Comparison of ENCODE assay signal across 8 cellular contexts in the genomic region with DNA sequence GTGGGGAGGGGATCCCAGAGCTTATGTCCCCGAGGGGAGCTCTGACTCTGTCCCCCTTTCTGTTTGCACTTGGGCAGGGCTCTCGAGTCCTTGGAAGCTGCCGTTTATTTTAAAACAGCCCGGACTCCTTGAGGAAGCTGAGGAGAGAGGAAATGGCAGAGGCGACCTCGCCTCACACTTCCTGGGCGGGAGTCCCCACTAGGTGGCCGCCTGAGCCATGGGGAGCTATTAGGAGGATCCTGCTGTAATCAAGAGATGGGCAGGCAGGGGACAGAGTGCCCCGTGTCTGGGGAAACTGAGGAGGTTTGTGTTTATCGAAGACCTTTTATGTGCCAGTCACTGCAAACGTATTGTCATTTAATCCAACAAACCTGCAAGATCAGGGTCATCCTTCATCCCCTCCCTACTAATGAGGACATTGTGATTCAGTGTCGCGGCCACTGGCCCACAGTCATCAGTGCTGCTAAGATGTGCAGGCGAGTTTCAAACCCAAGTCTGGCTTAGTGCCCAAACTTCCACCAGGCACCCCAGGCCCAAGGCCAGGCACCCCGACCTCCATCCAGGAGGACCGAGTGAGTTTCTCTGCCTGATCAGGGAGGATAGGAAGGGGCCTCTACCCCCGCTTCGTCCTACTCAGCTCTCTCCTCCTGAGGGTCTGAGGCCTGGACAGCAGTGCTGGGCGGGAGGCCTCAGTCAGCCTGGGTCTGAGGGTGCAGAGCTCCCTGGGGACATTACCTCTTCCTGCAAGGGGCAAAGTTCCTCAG.
DNase-seq lines count a peak whose midpoint lies in the region; ATAC-seq, FAIRE-seq and TF ChIP-seq lines count a peak whose summit lies in the region.

No MANE protein-coding gene starts in this region.

- H3K27me3 Mint-ChIP-seq in activated naive CD4-positive, alpha-beta T cell treated with anti-CD3 and anti-CD28 coated beads for 36 hours (ENCODE audit: low read depth): no peaks in the 10 kb centered on the region

- no peak overlapping the region for H3K4me3 Mint-ChIP-seq in activated naive CD4-positive, alpha-beta T cell treated with anti-CD3 and anti-CD28 coated beads for 36 hours
- H3K4me3 Mint-ChIP-seq in stimulated activated effector memory CD8-positive, alpha-beta T cell treated with anti-CD3 and anti-CD28 coated beads, Interleukin-12 subunit alpha, Interleukin-12 subunit beta, amount 100 ng/mL, for 72 hours: no peak overlapping the region

- H3K9me3 ChIP-seq in tibial nerve: no peaks in the 10 kb centered on the region

- H3K4me3 ChIP-seq in tibial nerve: no peak overlapping the region

- peak; percentile 24 to 60 (median 37) for TF ChIP-seq CTCF in tibial nerve (IDR thresholded peaks at IDR 0.05)

- no peak for TF ChIP-seq POLR2A in tibial nerve (IDR thresholded peaks at IDR 0.05)

- no peaks in the 10 kb centered on the region for H3K9me3 Mint-ChIP-seq in activated naive CD4-positive, alpha-beta T cell treated with anti-CD3 and anti-CD28 coated beads for 36 hours
- H3K9me3 Mint-ChIP-seq in stimulated activated effector memory CD8-positive, alpha-beta T cell treated with anti-CD3 and anti-CD28 coated beads, Interleukin-12 subunit alpha, Interleukin-12 subunit beta, amount 100 ng/mL, for 72 hours: no peaks in the 10 kb centered on the region

- no peaks in the 10 kb centered on the region for H3K27me3 ChIP-seq in tibial nerve

- H3K36me3 Mint-ChIP-seq in activated naive CD4-positive, alpha-beta T cell treated with anti-CD3 and anti-CD28 coated beads for 36 hours (ENCODE audit: low read depth): no peaks in the 10 kb centered on the region
- H3K36me3 Mint-ChIP-seq in stimulated activated effector memory CD8-positive, alpha-beta T cell treated with anti-CD3 and anti-CD28 coated beads, Interleukin-12 subunit alpha, Interleukin-12 subunit beta, amount 100 ng/mL, for 72 hours: no peaks in the 10 kb centered on the region

- intact Hi-C loops in activated naive CD4-positive, alpha-beta T cell treated with anti-CD3 and anti-CD28 coated beads for 36 hours (cut with micrococcal nuclease): loop anchor here (2.0 kb wide), 1 partner anchor 193 kb away; no protein-coding TSS in a partner anchor
- intact Hi-C loops in left cardiac atrium (cut with DNase I): loop anchor here (2.0 to 10.0 kb wide), 3 partner anchors 61 to 193 kb away; no protein-coding TSS in a partner anchor

- DNase-seq in activated naive CD4-positive, alpha-beta T cell treated with anti-CD3 and anti-CD28 coated beads for 36 hours: peak; percentile 14
- no peak for DNase-seq in activated naive CD4-positive, alpha-beta T cell (lab: John Stamatoyannopoulos, UW)
- DNase-seq in RCC 7860 (ENCODE audit: low spot score): peak; percentile 34
- no peak for DNase-seq in left cardiac atrium
- peak in 1 of 2 donors; percentile 16 for DNase-seq in tibial nerve (ENCODE audit: low spot score in 2 of 2)
- no peak for DNase-seq in T-helper 1 cell
- no peak for DNase-seq in stimulated activated effector memory CD8-positive, alpha-beta T cell treated with anti-CD3 and anti-CD28 coated beads, Interleukin-12 subunit alpha, Interleukin-12 subunit beta, amount 100 ng/mL, for 72 hours (ENCODE audit: low spot score in 2 of 2)

- H3K4me1 ChIP-seq in tibial nerve: peaks cover 0 to 33% (median 4%) of the 10 kb centered on the region in 4 donors

- ATAC-seq in left cardiac atrium (peak; percentile 44 to 57), GM19023 (IDR thresholded peaks at IDR 0.05; ENCODE audit: unreplicated experiment) (no peak)
- no peak for ATAC-seq in stimulated activated effector memory CD8-positive, alpha-beta T cell treated with anti-CD3 and anti-CD28 coated beads, Interleukin-12 subunit alpha, Interleukin-12 subunit beta, amount 100 ng/mL, for 72 hours

- WGBS in tibial nerve, 2 donors: 49 to 63% methylated on average over 13 to 14 of the region's 19 CpGs

- CTCF ChIA-PET in activated naive CD4-positive, alpha-beta T cell treated with anti-CD3 and anti-CD28 coated beads for 36 hours (lab: Charles Lee): no interaction called here

- no peaks in the 10 kb centered on the region for H3K4me1 Mint-ChIP-seq in activated naive CD4-positive, alpha-beta T cell treated with anti-CD3 and anti-CD28 coated beads for 36 hours (ENCODE audit: low read depth)
- no peaks in the 10 kb centered on the region for H3K4me1 Mint-ChIP-seq in stimulated activated effector memory CD8-positive, alpha-beta T cell treated with anti-CD3 and anti-CD28 coated beads, Interleukin-12 subunit alpha, Interleukin-12 subunit beta, amount 100 ng/mL, for 72 hours

- no peak for TF ChIP-seq EP300 in tibial nerve (IDR thresholded peaks at IDR 0.05)

- H3K27ac Mint-ChIP-seq in activated naive CD4-positive, alpha-beta T cell treated with anti-CD3 and anti-CD28 coated beads for 36 hours: no peak overlapping the region
- H3K27ac Mint-ChIP-seq in stimulated activated effector memory CD8-positive, alpha-beta T cell treated with anti-CD3 and anti-CD28 coated beads, Interleukin-12 subunit alpha, Interleukin-12 subunit beta, amount 100 ng/mL, for 72 hours: no peak overlapping the region

- no peak for FAIRE-seq in RCC 7860 (lab: Jason Lieb, UNC)

- H3K36me3 ChIP-seq in tibial nerve: no peaks in the 10 kb centered on the region

- H3K27ac ChIP-seq in tibial nerve: peak overlapping the region in 1 of 4 donors; percentile 43

Comparison
In these comparisons a context has a peak if more than half of its experiments do, and no peak if none do; other contexts are left out.
1. DNase-seq: peak in activated naive CD4-positive, alpha-beta T cell treated with anti-CD3 and anti-CD28 coated beads for 36 hours (single experiment) and RCC 7860 (single experiment); none in activated naive CD4-positive, alpha-beta T cell (0 of 4), left cardiac atrium (single experiment), T-helper 1 cell (0 of 5) and stimulated activated effector memory CD8-positive, alpha-beta T cell treated with anti-CD3 and anti-CD28 coated beads, Interleukin-12 subunit alpha, Interleukin-12 subunit beta, amount 100 ng/mL, for 72 hours (0 of 2).
2. ATAC-seq: peak in left cardiac atrium (2 of 2); none in GM19023 (single experiment) and stimulated activated effector memory CD8-positive, alpha-beta T cell treated with anti-CD3 and anti-CD28 coated beads, Interleukin-12 subunit alpha, Interleukin-12 subunit beta, amount 100 ng/mL, for 72 hours (single experiment).